In genomic region chrX:250965-251761, GRCh38 we compare ENCODE assay signal across 8 cellular contexts. TPM values are rescaled to one million over a fixed set of nuclear protein-coding genes. Genes with fewer than 3 reads are reported as not detected.
DNase-seq lines count a peak whose midpoint lies in the region; ATAC-seq and TF ChIP-seq lines count a peak whose summit lies in the region.
"Not testable (repeated sequence)": the region's sequence is repeated elsewhere in the genome, so short reads cannot be mapped to it uniquely, and the experiment has no call there.

No MANE protein-coding gene starts in this region.

- ATAC-seq in effector memory CD8-positive, alpha-beta T cell (replicated peaks): peak; percentile 53
- ATAC-seq in natural killer cell: peak in 1 of 3 donors; percentile 63

- H3K27ac ChIP-seq in BLaER1: not testable (repeated sequence)

- H3K9ac ChIP-seq in BLaER1: not testable (repeated sequence)

- H3K4me1 Mint-ChIP-seq in T-helper 1 cell treated with Interleukin-12 subunit alpha and Interleukin-12 subunit beta and Interleukin-4 antibody, amounts not matched to agents 30 μg/mL and 1 μg/mL, for 36 hours (ENCODE audit: low read depth): not testable (repeated sequence)
- peaks cover 13% of the 10 kb centered on the region for H3K4me1 Mint-ChIP-seq in activated naive CD4-positive, alpha-beta T cell treated with anti-CD3 and anti-CD28 coated beads, Interleukin-2, amount 10 ng/mL, durations not matched to agents 7 days and 5 days
- peaks cover 18 to 25% of the 10 kb centered on the region in 2 donors for H3K4me1 Mint-ChIP-seq in effector memory CD8-positive, alpha-beta T cell (ENCODE audit: low read depth in 2 of 2)
- peaks cover 0 to 24% of the 10 kb centered on the region in 2 donors for H3K4me1 Mint-ChIP-seq in natural killer cell

- peaks cover 11% of the 10 kb centered on the region for H3K9me3 Mint-ChIP-seq in T-helper 1 cell treated with Interleukin-12 subunit alpha and Interleukin-12 subunit beta and Interleukin-4 antibody, amounts not matched to agents 30 μg/mL and 1 μg/mL, for 36 hours
- peaks cover 11% of the 10 kb centered on the region for H3K9me3 Mint-ChIP-seq in activated naive CD4-positive, alpha-beta T cell treated with anti-CD3 and anti-CD28 coated beads, Interleukin-2, amount 10 ng/mL, durations not matched to agents 7 days and 5 days
- peaks cover 9 to 12% of the 10 kb centered on the region in 2 donors for H3K9me3 Mint-ChIP-seq in effector memory CD8-positive, alpha-beta T cell
- not testable (repeated sequence) for H3K9me3 Mint-ChIP-seq in natural killer cell

- peak; percentile 70 for DNase-seq in activated CD8-positive, alpha-beta memory T cell treated with anti-CD3 and anti-CD28 coated beads for 24 hours
- not testable (repeated sequence) for DNase-seq in activated naive CD4-positive, alpha-beta T cell treated with anti-CD3 and anti-CD28 coated beads, Interleukin-2, amount 10 ng/mL, durations not matched to agents 7 days and 5 days; effector memory CD8-positive, alpha-beta T cell; natural killer cell
- DNase-seq in superior temporal gyrus (ENCODE audit: extremely low spot score): peak; percentile 0

- H3K9me3 ChIP-seq in BLaER1: not testable (repeated sequence)

- not testable (repeated sequence) for H3K36me3 ChIP-seq in BLaER1

- not testable (repeated sequence) for H3K4me1 ChIP-seq in BLaER1

- H3K4me3 Mint-ChIP-seq in T-helper 1 cell treated with Interleukin-12 subunit alpha and Interleukin-12 subunit beta and Interleukin-4 antibody, amounts not matched to agents 30 μg/mL and 1 μg/mL, for 36 hours: peak overlapping the region; percentile 28
- H3K4me3 Mint-ChIP-seq in activated naive CD4-positive, alpha-beta T cell treated with anti-CD3 and anti-CD28 coated beads, Interleukin-2, amount 10 ng/mL, durations not matched to agents 7 days and 5 days: peak overlapping the region; percentile 18
- peak overlapping the region; percentile 69 to 76 for H3K4me3 Mint-ChIP-seq in effector memory CD8-positive, alpha-beta T cell
- H3K4me3 Mint-ChIP-seq in natural killer cell: peak overlapping the region; percentile 50

- not testable (repeated sequence) for H3K36me3 Mint-ChIP-seq in T-helper 1 cell treated with Interleukin-12 subunit alpha and Interleukin-12 subunit beta and Interleukin-4 antibody, amounts not matched to agents 30 μg/mL and 1 μg/mL, for 36 hours (ENCODE audit: low read depth); activated naive CD4-positive, alpha-beta T cell treated with anti-CD3 and anti-CD28 coated beads, Interleukin-2, amount 10 ng/mL, durations not matched to agents 7 days and 5 days; effector memory CD8-positive, alpha-beta T cell (ENCODE audit: insufficient read depth); natural killer cell

- H3K27me3 Mint-ChIP-seq in T-helper 1 cell treated with Interleukin-12 subunit alpha and Interleukin-12 subunit beta and Interleukin-4 antibody, amounts not matched to agents 30 μg/mL and 1 μg/mL, for 36 hours (ENCODE audit: low read depth); activated naive CD4-positive, alpha-beta T cell treated with anti-CD3 and anti-CD28 coated beads, Interleukin-2, amount 10 ng/mL, durations not matched to agents 7 days and 5 days; effector memory CD8-positive, alpha-beta T cell; natural killer cell (ENCODE audit: low read depth in 2 of 2): not testable (repeated sequence)

- H3K27ac Mint-ChIP-seq in T-helper 1 cell treated with Interleukin-12 subunit alpha and Interleukin-12 subunit beta and Interleukin-4 antibody, amounts not matched to agents 30 μg/mL and 1 μg/mL, for 36 hours: peak overlapping the region; percentile 79
- peak overlapping the region; percentile 89 for H3K27ac Mint-ChIP-seq in activated naive CD4-positive, alpha-beta T cell treated with anti-CD3 and anti-CD28 coated beads, Interleukin-2, amount 10 ng/mL, durations not matched to agents 7 days and 5 days
- H3K27ac Mint-ChIP-seq in effector memory CD8-positive, alpha-beta T cell: peak overlapping the region; percentile 80 to 95
- H3K27ac Mint-ChIP-seq in natural killer cell: peak overlapping the region; percentile 84 to 96

- H3K27me3 ChIP-seq in BLaER1: not testable (repeated sequence)

- CTCF ChIA-PET in activated naive CD4-positive, alpha-beta T cell treated with anti-CD3 and anti-CD28 coated beads, Interleukin-2, amount 10 ng/mL, durations not matched to agents 7 days and 5 days (lab: Charles Lee): not testable (repeated sequence)

- TF ChIP-seq CTCF in GM12875 (IDR thresholded peaks at IDR 0.05; ENCODE audit: borderline replicate concordance, insufficient read depth, low read depth, low read length); natural killer cell (IDR thresholded peaks at IDR 0.05): not testable (repeated sequence)

- H4K20me1 ChIP-seq in BLaER1: not testable (repeated sequence)

- H3K4me2 ChIP-seq in BLaER1: peak overlapping the region; percentile 43; the same call in 1 of the 2 replicates

- not testable (repeated sequence) for H3K4me3 ChIP-seq in BLaER1
- peak overlapping the region; percentile 6 for H3K4me3 ChIP-seq in GM12875 (ENCODE audit: low read depth, low read length)

- intact Hi-C loops in natural killer cell (cut with micrococcal nuclease): not testable (repeated sequence)

RNA-seq across cellular contexts. Expression of gene PLCXD1, which starts 30.0 kb away (rescaled TPM):
- total RNA-seq in natural killer cell: 10 to 100 TPM; 16.3 to 20.9 (median 16.6) TPM

Comparison
In these comparisons a context has a peak if more than half of its experiments do, and no peak if none do; other contexts are left out.
1. H3K4me3 Mint-ChIP-seq: peak in every context shown above with its lines; median percentile 72 in effector memory CD8-positive, alpha-beta T cell; 50 in natural killer cell; 28 in T-helper 1 cell treated with Interleukin-12 subunit alpha and Interleukin-12 subunit beta and Interleukin-4 antibody, amounts not matched to agents 30 μg/mL and 1 μg/mL, for 36 hours; 18 in activated naive CD4-positive, alpha-beta T cell treated with anti-CD3 and anti-CD28 coated beads, Interleukin-2, amount 10 ng/mL, durations not matched to agents 7 days and 5 days.